In genomic region chr3:155512175-155512866, GRCh38 we compare ENCODE assay signal across 31 cellular contexts.
DNase-seq lines count a peak whose midpoint lies in the region; ATAC-seq and TF ChIP-seq lines count a peak whose summit lies in the region.
"Had no signal": no experiment of that assay in that cellular context is flagged by ENCODE, and none has a peak within 500 bp of the region (broad histone marks: within the 10 kb centered on the region; RNA-seq: fewer than 3 reads in every experiment).

No MANE protein-coding gene starts in this region.

- no peak overlapping the region for H3T11ph ChIP-seq in H9 (ENCODE audit: low read length)

- H4K20me1 ChIP-seq in H9 (ENCODE audit: control insufficient read depth, insufficient read depth, insufficient read length): no peaks in the 10 kb centered on the region

- no peak overlapping the region for H3K4me3 ChIP-seq in parathyroid adenoma (ENCODE audit: low read depth, low read length)
- H3K4me3 ChIP-seq: cardiac muscle cell, heart left ventricle, MG63, suprapubic skin had no signal

- CTCF ChIA-PET in WTC11 (lab: Charles Lee): no interaction called here

- POLR2A ChIA-PET in WTC11 (lab: Charles Lee): no interaction called here

- no peaks in the 10 kb centered on the region for H3K79me1 ChIP-seq in H9 (ENCODE audit: insufficient read depth, low read depth, low read length, poor library complexity, severe bottlenecking)

- H3K36me3 Mint-ChIP-seq in H9 (ENCODE audit: insufficient read depth in 1 of 3, low read depth in 3 of 3): peaks cover 13 to 24% (median 14%) of the 10 kb centered on the region in 3 experiments
- H3K36me3 Mint-ChIP-seq in WTC11: peaks cover 9% of the 10 kb centered on the region; the same call in 1 of the 2 replicates
- H3K36me3 Mint-ChIP-seq: activated naive CD8-positive, alpha-beta T cell treated with anti-CD3 and anti-CD28 coated beads for 36 hours; CD4-positive, CD25-positive, alpha-beta regulatory T cell had no signal

- H3K79me2 ChIP-seq in H9 (ENCODE audit: insufficient read depth, low read length): no peaks in the 10 kb centered on the region
- H3K79me2 ChIP-seq in parathyroid adenoma: no peaks in the 10 kb centered on the region

- H2AK5ac ChIP-seq in H9 (ENCODE audit: insufficient read length, low read length): no peak overlapping the region

- DNase-seq in H9: no peak
- DNase-seq in WTC11 (ENCODE audit: low spot score): no peak
- peak in 1 of 2 donors; percentile 12 for DNase-seq in foreskin keratinocyte
- DNase-seq in SW480 (ENCODE audit: low spot score): no peak
- DNase-seq: activated effector memory CD4-positive, alpha-beta T cell treated with anti-CD3 and anti-CD28 coated beads, Interleukin-2, amount 50 U/mL, for 16 hours; activated naive CD8-positive, alpha-beta T cell treated with anti-CD3 and anti-CD28 coated beads for 36 hours; activated T-cell treated with anti-CD3 and anti-CD28 coated beads, Interleukin-2, amount 50 U/mL, for 24 hours; AML-193; aorta; Calu3; CD4-positive, CD25-positive, alpha-beta regulatory T cell; DMS79 treated with DMSO at 0.1 percent for 48 hours; effector CD4-positive, alpha-beta T cell; erythroblast; heart left ventricle; KBM-7; left cardiac atrium; MG63; NCI-H1105 treated with DMSO at 0.1 percent for 48 hours; NCI-H2029; NCI-H510A treated with DMSO at 0.1 percent for 48 hours; RPMI8226; stimulated activated CD4-positive, alpha-beta T cell treated with anti-CD3 and anti-CD28 coated beads, Interleukin-1b, Interleukin-23, amount 100 ng/mL, for 48 hours; stimulated activated naive CD4-positive, alpha-beta T cell treated with Interleukin-2 at 50 U/mL for 16 hours; T-helper 1 cell had no signal

- peaks cover 8% of the 10 kb centered on the region in 2 experiments for H3K4me1 Mint-ChIP-seq in H9
- peaks cover 9% of the 10 kb centered on the region for H3K4me1 Mint-ChIP-seq in WTC11
- H3K4me1 Mint-ChIP-seq: activated naive CD8-positive, alpha-beta T cell treated with anti-CD3 and anti-CD28 coated beads for 36 hours; CD4-positive, CD25-positive, alpha-beta regulatory T cell; nephron had no signal

- no peak overlapping the region for H2BK15ac ChIP-seq in H9 (ENCODE audit: low read depth, low read length)

- H2BK5ac ChIP-seq in H9 (ENCODE audit: insufficient read length, low read length): no peak overlapping the region

- WGBS in H9 (ENCODE audit: extremely low coverage, insufficient read length, low lambda C conversion rate): no CpG with 5 or more reads among the region's 8 CpGs

- H3K9me3 ChIP-seq in H9 (ENCODE audit: control insufficient read depth, low read depth, low read length) (no peaks in the 10 kb centered on the region), parathyroid adenoma (ENCODE audit: control insufficient read depth, low read length) (no peaks in the 10 kb centered on the region)
- H3K9me3 ChIP-seq: heart left ventricle, MG63, suprapubic skin had no signal

- H3K9ac ChIP-seq in H9 (ENCODE audit: extremely low read depth, insufficient read length, low read length) (no peak overlapping the region), parathyroid adenoma (no peak overlapping the region)

- H3K56ac ChIP-seq in H9 (ENCODE audit: insufficient read length, low read depth, low read length): no peak overlapping the region

- H2BK20ac ChIP-seq in H9 (ENCODE audit: low read depth, low read length, poor library complexity, severe bottlenecking): no peak overlapping the region

- H4K5ac ChIP-seq in H9 (ENCODE audit: insufficient read length, low read depth, low read length): peak overlapping the region; percentile 82

- H3K18ac ChIP-seq in H9 (ENCODE audit: insufficient read length, low read depth, low read length): peak overlapping the region; percentile 74

- H3K4ac ChIP-seq in H9 (ENCODE audit: low read depth, low read length): no peak overlapping the region

- H3K27me3 Mint-ChIP-seq in H9 (ENCODE audit: low read depth) (no peaks in the 10 kb centered on the region), WTC11 (ENCODE audit: low read depth) (no peaks in the 10 kb centered on the region)
- H3K27me3 Mint-ChIP-seq: activated naive CD8-positive, alpha-beta T cell treated with anti-CD3 and anti-CD28 coated beads for 36 hours; activated T-cell treated with anti-CD3 and anti-CD28 coated beads, Interleukin-2, amount 50 U/mL, for 24 hours; CD4-positive, CD25-positive, alpha-beta regulatory T cell had no signal

- no peak overlapping the region for H2BK12ac ChIP-seq in H9 (ENCODE audit: insufficient read length, low read depth, low read length)

- no peaks in the 10 kb centered on the region; the same call in 1 of the 2 replicates for H3K4me1 ChIP-seq in H9 (ENCODE audit: insufficient read depth, low read length)
- H3K4me1 ChIP-seq in foreskin keratinocyte: peaks cover 17% of the 10 kb centered on the region
- peaks cover 22% of the 10 kb centered on the region for H3K4me1 ChIP-seq in parathyroid adenoma
- H3K4me1 ChIP-seq: heart left ventricle, suprapubic skin had no signal

- no peak overlapping the region; the same call in 1 of the 2 replicates for H3K14ac ChIP-seq in H9 (ENCODE audit: insufficient read depth, low read length)

- no peak overlapping the region for H3K23ac ChIP-seq in H9 (ENCODE audit: insufficient read length, low read depth, low read length)

- no peak overlapping the region for H2BK120ac ChIP-seq in H9 (ENCODE audit: low read depth, low read length, poor library complexity, severe bottlenecking)

- H4K91ac ChIP-seq in H9 (ENCODE audit: insufficient read length, low read depth, low read length): no peak overlapping the region

- peak; percentile 73 for ATAC-seq in WTC11
- peak; percentile 74 for ATAC-seq in foreskin keratinocyte
- no peak for ATAC-seq in HG02970 (IDR thresholded peaks at IDR 0.05; ENCODE audit: low FRiP score, unreplicated experiment)
- ATAC-seq in GM21786 (IDR thresholded peaks at IDR 0.05; ENCODE audit: unreplicated experiment): no peak
- ATAC-seq: heart left ventricle, left cardiac atrium had no signal

- H3K4me2 ChIP-seq in H9 (ENCODE audit: insufficient read depth, insufficient read length, low read length): peak overlapping the region; percentile 36
- no peak overlapping the region for H3K4me2 ChIP-seq in parathyroid adenoma (ENCODE audit: low read length)

- H3K4me3 Mint-ChIP-seq in H9 (peak overlapping the region; percentile 17 to 53; a peak in 3 of 5 replicates), WTC11 (peak overlapping the region; percentile 62)
- H3K4me3 Mint-ChIP-seq: activated naive CD8-positive, alpha-beta T cell treated with anti-CD3 and anti-CD28 coated beads for 36 hours; activated T-cell treated with anti-CD3 and anti-CD28 coated beads, Interleukin-2, amount 50 U/mL, for 24 hours; CD4-positive, CD25-positive, alpha-beta regulatory T cell; nephron had no signal

- no peaks in the 10 kb centered on the region for H3K36me3 ChIP-seq in parathyroid adenoma (ENCODE audit: control insufficient read depth, insufficient read depth, low read length)
- H3K36me3 ChIP-seq: cardiac muscle cell, heart left ventricle, MG63, suprapubic skin had no signal

- H3K27ac ChIP-seq in H9 (ENCODE audit: insufficient read length, low read depth, low read length) (no peak overlapping the region), foreskin keratinocyte (no peak overlapping the region), parathyroid adenoma (no peak overlapping the region)
- H3K27ac ChIP-seq: cardiac muscle cell, heart left ventricle, suprapubic skin had no signal

- H3K27ac Mint-ChIP-seq in H9 (peak overlapping the region; percentile 57 to 73 (median 59); a peak in 6 of 7 replicates), WTC11 (peak overlapping the region; percentile 63)
- H3K27ac Mint-ChIP-seq: activated naive CD8-positive, alpha-beta T cell treated with anti-CD3 and anti-CD28 coated beads for 36 hours; activated T-cell treated with anti-CD3 and anti-CD28 coated beads, Interleukin-2, amount 50 U/mL, for 24 hours; CD4-positive, CD25-positive, alpha-beta regulatory T cell; nephron had no signal

- H4K8ac ChIP-seq in H9 (replicated peaks; ENCODE audit: insufficient read length, low read depth, low read length): no peak overlapping the region

- H3K27me3 ChIP-seq in H9 (ENCODE audit: insufficient read depth, low read length): no peaks in the 10 kb centered on the region
- no peaks in the 10 kb centered on the region for H3K27me3 ChIP-seq in foreskin keratinocyte
- no peaks in the 10 kb centered on the region for H3K27me3 ChIP-seq in parathyroid adenoma (ENCODE audit: control insufficient read depth, insufficient read depth, low read length)
- H3K27me3 ChIP-seq: cardiac muscle cell, heart left ventricle, MG63, suprapubic skin had no signal

- TF ChIP-seq CTCF in H9 (conservative IDR thresholded peaks at IDR 0.05) (no peak), WTC11 (IDR thresholded peaks at IDR 0.05) (no peak), foreskin keratinocyte (conservative IDR thresholded peaks at IDR 0.05) (no peak), parathyroid adenoma (IDR thresholded peaks at IDR 0.05) (no peak)

- no peak overlapping the region for H2AFZ ChIP-seq in H9 (ENCODE audit: low read length)
- H2AFZ ChIP-seq in parathyroid adenoma: peak overlapping the region; percentile 81

- H3K9me3 Mint-ChIP-seq in H9 (peaks cover 0 to 2% of the 10 kb centered on the region in 2 experiments; a peak in 1 of 5 replicates), WTC11 (peaks cover 5% of the 10 kb centered on the region; the same call in 1 of the 2 replicates)

- no peaks in the 10 kb centered on the region for H3K23me2 ChIP-seq in H9 (ENCODE audit: insufficient read length, low read depth, low read length, poor library complexity, severe bottlenecking)

TF ChIP-seq in WTC11, 78 proteins besides CTCF, POLR2A, EP300 and RAD21 (continues in another document):
- TF ChIP-seq ZSCAN18 (CRISPR knock-in tag; IDR thresholded peaks at IDR 0.05) (no peak), CDX4 (CRISPR knock-in tag; IDR thresholded peaks at IDR 0.05; ENCODE audit: borderline replicate concordance) (no peak), EMX1 (CRISPR knock-in tag; IDR thresholded peaks at IDR 0.05) (no peak), TP53 (CRISPR knock-in tag; IDR thresholded peaks at IDR 0.05) (no peak)

Comparison
In these comparisons a context has a peak if more than half of its experiments do, and no peak if none do; other contexts are left out.
1. ATAC-seq: peak in WTC11 (single experiment) and foreskin keratinocyte (single experiment); none in HG02970 (single experiment) and GM21786 (single experiment).